In the genomic region with DNA sequence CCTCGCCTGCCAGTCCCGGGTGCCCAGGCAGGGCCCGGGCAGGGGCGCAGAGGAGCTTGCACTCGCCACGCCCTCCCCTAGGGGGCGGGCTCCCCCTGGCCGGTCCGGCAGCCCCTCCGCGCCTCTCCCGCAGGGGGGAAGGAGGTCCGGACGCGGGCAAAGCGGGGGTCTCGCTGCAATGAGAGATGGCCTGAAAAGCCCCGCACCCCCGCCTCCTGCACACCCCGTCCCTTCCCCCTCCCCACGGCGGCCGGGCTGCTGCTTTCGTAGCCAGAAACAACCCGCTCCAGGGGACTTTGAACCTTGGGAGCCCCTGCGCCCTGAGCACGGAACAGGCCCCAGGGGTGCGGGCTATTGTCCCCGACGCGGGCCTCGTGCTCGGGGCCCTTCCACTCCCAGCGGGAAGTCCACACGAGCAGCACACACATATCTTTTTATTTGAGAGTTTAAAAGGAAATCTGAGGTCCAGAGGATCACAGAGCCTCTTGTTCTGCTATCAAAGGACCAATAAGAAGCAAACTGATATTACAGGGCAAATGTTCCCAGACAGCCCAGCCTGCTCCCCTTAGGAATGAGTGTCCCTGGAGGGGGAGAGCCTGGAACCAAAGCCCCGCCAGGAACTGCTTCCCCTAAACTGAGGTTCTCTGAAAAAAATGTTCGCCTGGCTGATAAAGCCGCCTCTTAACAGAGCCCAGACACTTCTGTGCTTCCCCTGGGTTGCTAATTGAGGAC, we compare ENCODE assay signal across 1 cellular context.
TF ChIP-seq lines count a peak whose summit lies in the region.

No MANE protein-coding gene starts in this region.

TF ChIP-seq in HepG2, 621 proteins besides CTCF, POLR2A, EP300 and RAD21 (continued from another document and continues in another):
- TF ChIP-seq, protein P1, sequence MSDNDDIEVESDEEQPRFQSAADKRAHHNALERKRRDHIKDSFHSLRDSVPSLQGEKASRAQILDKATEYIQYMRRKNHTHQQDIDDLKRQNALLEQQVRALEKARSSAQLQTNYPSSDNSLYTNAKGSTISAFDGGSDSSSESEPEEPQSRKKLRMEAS (IDR thresholded peaks at IDR 0.05), result peak; percentile 98
- TF ChIP-seq, protein P2, sequence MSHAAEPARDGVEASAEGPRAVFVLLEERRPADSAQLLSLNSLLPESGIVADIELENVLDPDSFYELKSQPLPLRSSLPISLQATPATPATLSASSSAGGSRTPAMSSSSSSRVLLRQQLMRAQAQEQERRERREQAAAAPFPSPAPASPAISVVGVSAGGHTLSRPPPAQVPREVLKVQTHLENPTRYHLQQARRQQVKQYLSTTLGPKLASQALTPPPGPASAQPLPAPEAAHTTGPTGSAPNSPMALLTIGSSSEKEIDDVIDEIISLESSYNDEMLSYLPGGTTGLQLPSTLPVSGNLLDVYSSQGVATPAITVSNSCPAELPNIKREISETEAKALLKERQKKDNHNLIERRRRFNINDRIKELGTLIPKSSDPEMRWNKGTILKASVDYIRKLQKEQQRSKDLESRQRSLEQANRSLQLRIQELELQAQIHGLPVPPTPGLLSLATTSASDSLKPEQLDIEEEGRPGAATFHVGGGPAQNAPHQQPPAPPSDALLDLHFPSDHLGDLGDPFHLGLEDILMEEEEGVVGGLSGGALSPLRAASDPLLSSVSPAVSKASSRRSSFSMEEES (CRISPR knock-in tag; IDR thresholded peaks at IDR 0.05), result peak; percentile 81
- TF ChIP-seq, protein P3, sequence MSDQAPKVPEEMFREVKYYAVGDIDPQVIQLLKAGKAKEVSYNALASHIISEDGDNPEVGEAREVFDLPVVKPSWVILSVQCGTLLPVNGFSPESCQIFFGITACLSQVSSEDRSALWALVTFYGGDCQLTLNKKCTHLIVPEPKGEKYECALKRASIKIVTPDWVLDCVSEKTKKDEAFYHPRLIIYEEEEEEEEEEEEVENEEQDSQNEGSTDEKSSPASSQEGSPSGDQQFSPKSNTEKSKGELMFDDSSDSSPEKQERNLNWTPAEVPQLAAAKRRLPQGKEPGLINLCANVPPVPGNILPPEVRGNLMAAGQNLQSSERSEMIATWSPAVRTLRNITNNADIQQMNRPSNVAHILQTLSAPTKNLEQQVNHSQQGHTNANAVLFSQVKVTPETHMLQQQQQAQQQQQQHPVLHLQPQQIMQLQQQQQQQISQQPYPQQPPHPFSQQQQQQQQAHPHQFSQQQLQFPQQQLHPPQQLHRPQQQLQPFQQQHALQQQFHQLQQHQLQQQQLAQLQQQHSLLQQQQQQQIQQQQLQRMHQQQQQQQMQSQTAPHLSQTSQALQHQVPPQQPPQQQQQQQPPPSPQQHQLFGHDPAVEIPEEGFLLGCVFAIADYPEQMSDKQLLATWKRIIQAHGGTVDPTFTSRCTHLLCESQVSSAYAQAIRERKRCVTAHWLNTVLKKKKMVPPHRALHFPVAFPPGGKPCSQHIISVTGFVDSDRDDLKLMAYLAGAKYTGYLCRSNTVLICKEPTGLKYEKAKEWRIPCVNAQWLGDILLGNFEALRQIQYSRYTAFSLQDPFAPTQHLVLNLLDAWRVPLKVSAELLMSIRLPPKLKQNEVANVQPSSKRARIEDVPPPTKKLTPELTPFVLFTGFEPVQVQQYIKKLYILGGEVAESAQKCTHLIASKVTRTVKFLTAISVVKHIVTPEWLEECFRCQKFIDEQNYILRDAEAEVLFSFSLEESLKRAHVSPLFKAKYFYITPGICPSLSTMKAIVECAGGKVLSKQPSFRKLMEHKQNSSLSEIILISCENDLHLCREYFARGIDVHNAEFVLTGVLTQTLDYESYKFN (CRISPR knock-in tag; conservative IDR thresholded peaks at IDR 0.05), result peak; percentile 94
- TF ChIP-seq SALL2 (CRISPR knock-in tag; IDR thresholded peaks at IDR 0.05) (no peak), CAMTA2 (CRISPR knock-in tag; IDR thresholded peaks at IDR 0.05; ENCODE audit: borderline replicate concordance) (no peak), ZEB1 (IDR thresholded peaks at IDR 0.05; ENCODE audit: insufficient replicate concordance, low read depth) (no peak), TBP (CRISPR knock-in tag; IDR thresholded peaks at IDR 0.05) (0 out of 2 replicates have a peak, but pooled peaks have one; percentile 55), MYC (CRISPR knock-in tag; IDR thresholded peaks at IDR 0.05; ENCODE audit: borderline replicate concordance) (peak; percentile 96), SMYD3 (CRISPR knock-in tag; IDR thresholded peaks at IDR 0.05) (peak; percentile 87), ELF4 (CRISPR knock-in tag; IDR thresholded peaks at IDR 0.05; ENCODE audit: borderline replicate concordance) (no peak), SOX13 (IDR thresholded peaks at IDR 0.05) (peak; percentile 79; the same call in 1 of the 2 replicates), SOX13 (CRISPR knock-in tag; conservative IDR thresholded peaks at IDR 0.05 in 1 of 2, IDR thresholded peaks at IDR 0.05 in 1 of 2) (peak in 1 of 2 experiments; percentile 90; a peak in 2 of 4 replicates), HNRNPUL1 (IDR thresholded peaks at IDR 0.05; ENCODE audit: low read depth, low read length) (no peak), SMAD1 (CRISPR knock-in tag; IDR thresholded peaks at IDR 0.05; ENCODE audit: borderline replicate concordance, low read depth) (0 out of 2 replicates have a peak, but pooled peaks have one; percentile 53), KLF11 (CRISPR knock-in tag; IDR thresholded peaks at IDR 0.05) (peak; percentile 61; the same call in 1 of the 2 replicates), ZNF484 (CRISPR knock-in tag; IDR thresholded peaks at IDR 0.05; ENCODE audit: borderline replicate concordance, low read depth) (no peak), ZNF713 (CRISPR knock-in tag; IDR thresholded peaks at IDR 0.05) (no peak), NFIC (IDR thresholded peaks at IDR 0.05; ENCODE audit: low read length) (no peak)
- TF ChIP-seq, protein P4, sequence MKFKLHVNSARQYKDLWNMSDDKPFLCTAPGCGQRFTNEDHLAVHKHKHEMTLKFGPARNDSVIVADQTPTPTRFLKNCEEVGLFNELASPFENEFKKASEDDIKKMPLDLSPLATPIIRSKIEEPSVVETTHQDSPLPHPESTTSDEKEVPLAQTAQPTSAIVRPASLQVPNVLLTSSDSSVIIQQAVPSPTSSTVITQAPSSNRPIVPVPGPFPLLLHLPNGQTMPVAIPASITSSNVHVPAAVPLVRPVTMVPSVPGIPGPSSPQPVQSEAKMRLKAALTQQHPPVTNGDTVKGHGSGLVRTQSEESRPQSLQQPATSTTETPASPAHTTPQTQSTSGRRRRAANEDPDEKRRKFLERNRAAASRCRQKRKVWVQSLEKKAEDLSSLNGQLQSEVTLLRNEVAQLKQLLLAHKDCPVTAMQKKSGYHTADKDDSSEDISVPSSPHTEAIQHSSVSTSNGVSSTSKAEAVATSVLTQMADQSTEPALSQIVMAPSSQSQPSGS (CRISPR knock-in tag; IDR thresholded peaks at IDR 0.05), result peak; percentile 59
- TF ChIP-seq, protein P5, sequence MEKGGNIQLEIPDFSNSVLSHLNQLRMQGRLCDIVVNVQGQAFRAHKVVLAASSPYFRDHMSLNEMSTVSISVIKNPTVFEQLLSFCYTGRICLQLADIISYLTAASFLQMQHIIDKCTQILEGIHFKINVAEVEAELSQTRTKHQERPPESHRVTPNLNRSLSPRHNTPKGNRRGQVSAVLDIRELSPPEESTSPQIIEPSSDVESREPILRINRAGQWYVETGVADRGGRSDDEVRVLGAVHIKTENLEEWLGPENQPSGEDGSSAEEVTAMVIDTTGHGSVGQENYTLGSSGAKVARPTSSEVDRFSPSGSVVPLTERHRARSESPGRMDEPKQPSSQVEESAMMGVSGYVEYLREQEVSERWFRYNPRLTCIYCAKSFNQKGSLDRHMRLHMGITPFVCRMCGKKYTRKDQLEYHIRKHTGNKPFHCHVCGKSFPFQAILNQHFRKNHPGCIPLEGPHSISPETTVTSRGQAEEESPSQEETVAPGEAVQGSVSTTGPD (CRISPR knock-in tag; IDR thresholded peaks at IDR 0.05), result no peak
- TF ChIP-seq, protein P6, sequence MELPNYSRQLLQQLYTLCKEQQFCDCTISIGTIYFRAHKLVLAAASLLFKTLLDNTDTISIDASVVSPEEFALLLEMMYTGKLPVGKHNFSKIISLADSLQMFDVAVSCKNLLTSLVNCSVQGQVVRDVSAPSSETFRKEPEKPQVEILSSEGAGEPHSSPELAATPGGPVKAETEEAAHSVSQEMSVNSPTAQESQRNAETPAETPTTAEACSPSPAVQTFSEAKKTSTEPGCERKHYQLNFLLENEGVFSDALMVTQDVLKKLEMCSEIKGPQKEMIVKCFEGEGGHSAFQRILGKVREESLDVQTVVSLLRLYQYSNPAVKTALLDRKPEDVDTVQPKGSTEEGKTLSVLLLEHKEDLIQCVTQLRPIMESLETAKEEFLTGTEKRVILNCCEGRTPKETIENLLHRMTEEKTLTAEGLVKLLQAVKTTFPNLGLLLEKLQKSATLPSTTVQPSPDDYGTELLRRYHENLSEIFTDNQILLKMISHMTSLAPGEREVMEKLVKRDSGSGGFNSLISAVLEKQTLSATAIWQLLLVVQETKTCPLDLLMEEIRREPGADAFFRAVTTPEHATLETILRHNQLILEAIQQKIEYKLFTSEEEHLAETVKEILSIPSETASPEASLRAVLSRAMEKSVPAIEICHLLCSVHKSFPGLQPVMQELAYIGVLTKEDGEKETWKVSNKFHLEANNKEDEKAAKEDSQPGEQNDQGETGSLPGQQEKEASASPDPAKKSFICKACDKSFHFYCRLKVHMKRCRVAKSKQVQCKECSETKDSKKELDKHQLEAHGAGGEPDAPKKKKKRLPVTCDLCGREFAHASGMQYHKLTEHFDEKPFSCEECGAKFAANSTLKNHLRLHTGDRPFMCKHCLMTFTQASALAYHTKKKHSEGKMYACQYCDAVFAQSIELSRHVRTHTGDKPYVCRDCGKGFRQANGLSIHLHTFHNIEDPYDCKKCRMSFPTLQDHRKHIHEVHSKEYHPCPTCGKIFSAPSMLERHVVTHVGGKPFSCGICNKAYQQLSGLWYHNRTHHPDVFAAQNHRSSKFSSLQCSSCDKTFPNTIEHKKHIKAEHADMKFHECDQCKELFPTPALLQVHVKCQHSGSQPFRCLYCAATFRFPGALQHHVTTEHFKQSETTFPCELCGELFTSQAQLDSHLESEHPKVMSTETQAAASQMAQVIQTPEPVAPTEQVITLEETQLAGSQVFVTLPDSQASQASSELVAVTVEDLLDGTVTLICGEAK (IDR thresholded peaks at IDR 0.05), result no peak
- TF ChIP-seq, protein P6 (CRISPR knock-in tag; IDR thresholded peaks at IDR 0.05), result peak; percentile 67
- TF ChIP-seq, protein P7, sequence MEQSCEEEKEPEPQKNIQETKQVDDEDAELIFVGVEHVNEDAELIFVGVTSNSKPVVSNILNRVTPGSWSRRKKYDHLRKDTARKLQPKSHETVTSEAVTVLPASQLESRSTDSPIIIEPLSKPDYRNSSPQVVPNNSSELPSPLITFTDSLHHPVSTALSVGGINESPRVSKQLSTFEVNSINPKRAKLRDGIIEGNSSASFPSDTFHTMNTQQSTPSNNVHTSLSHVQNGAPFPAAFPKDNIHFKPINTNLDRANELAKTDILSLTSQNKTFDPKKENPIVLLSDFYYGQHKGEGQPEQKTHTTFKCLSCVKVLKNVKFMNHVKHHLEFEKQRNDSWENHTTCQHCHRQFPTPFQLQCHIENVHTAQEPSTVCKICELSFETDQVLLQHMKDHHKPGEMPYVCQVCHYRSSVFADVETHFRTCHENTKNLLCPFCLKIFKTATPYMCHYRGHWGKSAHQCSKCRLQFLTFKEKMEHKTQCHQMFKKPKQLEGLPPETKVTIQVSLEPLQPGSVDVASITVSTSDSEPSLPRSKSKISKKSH (CRISPR knock-in tag; IDR thresholded peaks at IDR 0.05; ENCODE audit: borderline replicate concordance), result 0 out of 2 replicates have a peak, but pooled peaks have one; percentile 74
- TF ChIP-seq, protein P8, sequence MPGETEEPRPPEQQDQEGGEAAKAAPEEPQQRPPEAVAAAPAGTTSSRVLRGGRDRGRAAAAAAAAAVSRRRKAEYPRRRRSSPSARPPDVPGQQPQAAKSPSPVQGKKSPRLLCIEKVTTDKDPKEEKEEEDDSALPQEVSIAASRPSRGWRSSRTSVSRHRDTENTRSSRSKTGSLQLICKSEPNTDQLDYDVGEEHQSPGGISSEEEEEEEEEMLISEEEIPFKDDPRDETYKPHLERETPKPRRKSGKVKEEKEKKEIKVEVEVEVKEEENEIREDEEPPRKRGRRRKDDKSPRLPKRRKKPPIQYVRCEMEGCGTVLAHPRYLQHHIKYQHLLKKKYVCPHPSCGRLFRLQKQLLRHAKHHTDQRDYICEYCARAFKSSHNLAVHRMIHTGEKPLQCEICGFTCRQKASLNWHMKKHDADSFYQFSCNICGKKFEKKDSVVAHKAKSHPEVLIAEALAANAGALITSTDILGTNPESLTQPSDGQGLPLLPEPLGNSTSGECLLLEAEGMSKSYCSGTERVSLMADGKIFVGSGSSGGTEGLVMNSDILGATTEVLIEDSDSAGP (CRISPR knock-in tag; IDR thresholded peaks at IDR 0.05; ENCODE audit: borderline replicate concordance), result 0 out of 2 replicates have a peak, but pooled peaks have one; percentile 38
- TF ChIP-seq, protein P9, sequence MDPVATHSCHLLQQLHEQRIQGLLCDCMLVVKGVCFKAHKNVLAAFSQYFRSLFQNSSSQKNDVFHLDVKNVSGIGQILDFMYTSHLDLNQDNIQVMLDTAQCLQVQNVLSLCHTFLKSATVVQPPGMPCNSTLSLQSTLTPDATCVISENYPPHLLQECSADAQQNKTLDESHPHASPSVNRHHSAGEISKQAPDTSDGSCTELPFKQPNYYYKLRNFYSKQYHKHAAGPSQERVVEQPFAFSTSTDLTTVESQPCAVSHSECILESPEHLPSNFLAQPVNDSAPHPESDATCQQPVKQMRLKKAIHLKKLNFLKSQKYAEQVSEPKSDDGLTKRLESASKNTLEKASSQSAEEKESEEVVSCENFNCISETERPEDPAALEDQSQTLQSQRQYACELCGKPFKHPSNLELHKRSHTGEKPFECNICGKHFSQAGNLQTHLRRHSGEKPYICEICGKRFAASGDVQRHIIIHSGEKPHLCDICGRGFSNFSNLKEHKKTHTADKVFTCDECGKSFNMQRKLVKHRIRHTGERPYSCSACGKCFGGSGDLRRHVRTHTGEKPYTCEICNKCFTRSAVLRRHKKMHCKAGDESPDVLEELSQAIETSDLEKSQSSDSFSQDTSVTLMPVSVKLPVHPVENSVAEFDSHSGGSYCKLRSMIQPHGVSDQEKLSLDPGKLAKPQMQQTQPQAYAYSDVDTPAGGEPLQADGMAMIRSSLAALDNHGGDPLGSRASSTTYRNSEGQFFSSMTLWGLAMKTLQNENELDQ (CRISPR knock-in tag; IDR thresholded peaks at IDR 0.05; ENCODE audit: borderline replicate concordance), result no peak
